ENCODE assay signal across 8 cellular contexts in the genomic region with DNA sequence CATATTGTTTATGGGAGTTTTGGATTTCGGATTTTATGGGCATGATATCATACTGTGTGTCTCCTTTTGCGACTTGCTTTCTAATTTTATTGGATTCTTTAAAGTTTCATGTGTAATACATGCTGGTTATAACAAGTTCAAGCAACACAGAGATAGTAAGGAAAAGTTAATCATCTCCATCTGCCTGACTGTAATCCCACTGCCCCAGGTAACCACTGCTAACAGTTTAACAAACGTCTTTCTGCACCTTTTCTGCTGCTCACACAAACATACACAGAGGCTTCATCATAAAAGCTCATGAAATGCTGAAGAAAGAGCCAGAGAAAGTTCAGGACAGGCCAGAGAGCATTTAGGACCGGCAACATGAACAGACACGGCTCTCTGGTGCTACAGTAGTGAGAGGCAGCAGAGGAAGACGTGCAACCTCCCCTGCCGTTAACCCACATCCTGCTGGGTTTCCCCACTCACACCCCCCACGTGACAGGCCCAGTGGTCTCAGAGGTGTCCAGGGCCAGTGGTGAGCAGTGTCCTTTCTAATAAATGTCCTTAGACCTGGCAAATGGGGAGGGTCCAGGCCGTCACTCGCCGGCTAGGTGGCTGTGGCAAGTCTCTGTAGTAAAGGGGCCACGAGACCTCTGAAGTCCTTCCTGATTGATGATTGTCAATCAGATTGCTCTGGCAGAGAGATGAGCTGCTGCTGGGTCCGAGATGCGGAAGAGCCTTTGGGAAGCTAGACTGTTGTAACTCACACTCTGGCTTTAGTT. TPM values are rescaled to one million over a fixed set of nuclear protein-coding genes. Genes with fewer than 3 reads are reported as not detected.
A peak's percentile ranks its signal among the peaks of the same experiment; 100 is the strongest.
DNase-seq lines count a peak whose midpoint lies in the region; ATAC-seq and TF ChIP-seq lines count a peak whose summit lies in the region.

No MANE protein-coding gene starts in this region.

- peak overlapping the region; percentile 6 for H3K4me3 ChIP-seq in HL-60 (replicated peaks; ENCODE audit: insufficient read depth, low read length)

- H3K27me3 ChIP-seq in HL-60 (ENCODE audit: insufficient read depth, poor library complexity, severe bottlenecking), result no peaks in the 10 kb centered on the region

- peak; percentile 85 for ATAC-seq in GM21367 (IDR thresholded peaks at IDR 0.05; ENCODE audit: unreplicated experiment)

- peak overlapping the region; percentile 47 for H3K27ac Mint-ChIP-seq in activated CD4-positive, alpha-beta memory T cell treated with anti-CD3 and anti-CD28 coated beads for 36 hours

- peak overlapping the region; percentile 61 for H3K4me3 Mint-ChIP-seq in activated CD4-positive, alpha-beta memory T cell treated with anti-CD3 and anti-CD28 coated beads for 36 hours

- CTCF ChIA-PET in activated CD4-positive, alpha-beta memory T cell treated with anti-CD3 and anti-CD28 coated beads for 36 hours (lab: Charles Lee), result interaction anchor here (0.7 to 4.6 kb wide), 6 partner anchors 18 to 560 kb away, joined by 3 to 18 read pairs (median 3); no protein-coding TSS in a partner anchor

- no peaks in the 10 kb centered on the region for H3K27me3 Mint-ChIP-seq in activated CD4-positive, alpha-beta memory T cell treated with anti-CD3 and anti-CD28 coated beads for 36 hours

- no peaks in the 10 kb centered on the region for H3K36me3 Mint-ChIP-seq in activated CD4-positive, alpha-beta memory T cell treated with anti-CD3 and anti-CD28 coated beads for 36 hours

- POLR2A ChIA-PET in activated CD4-positive, alpha-beta memory T cell treated with anti-CD3 and anti-CD28 coated beads for 36 hours (lab: Charles Lee), result interaction anchor here (1.0 to 1.7 kb wide), 2 partner anchors 43 to 53 kb away, joined by 3 to 6 read pairs; a partner anchor contains a TSS

- H3K27ac ChIP-seq in HL-60 (replicated peaks), result peak overlapping the region; percentile 95

- intact Hi-C loops in activated CD4-positive, alpha-beta memory T cell treated with anti-CD3 and anti-CD28 coated beads for 36 hours (cut with micrococcal nuclease), result loop anchor here (1.0 kb wide), 1 partner anchor 41 kb away; no protein-coding TSS in a partner anchor

- H3K4me1 Mint-ChIP-seq in activated CD4-positive, alpha-beta memory T cell treated with anti-CD3 and anti-CD28 coated beads for 36 hours (ENCODE audit: low read depth), result peaks cover 27% of the 10 kb centered on the region

- no peak for TF ChIP-seq CTCF in HL-60 (IDR thresholded peaks at IDR 0.05; ENCODE audit: insufficient read depth, low read length)

- H3K9me3 Mint-ChIP-seq in activated CD4-positive, alpha-beta memory T cell treated with anti-CD3 and anti-CD28 coated beads for 36 hours, result no peaks in the 10 kb centered on the region

- peak; percentile 73 for DNase-seq in CMK (ENCODE audit: low read depth)
- peak; percentile 72 to 97 for DNase-seq in HL-60 (ENCODE audit: low read depth in 1 of 2, low spot score in 1 of 2)
- peak; percentile 83 for DNase-seq in activated CD4-positive, alpha-beta memory T cell treated with anti-CD3 and anti-CD28 coated beads for 36 hours
- peak; percentile 56 for DNase-seq in iris pigment epithelial cell (ENCODE audit: low read depth)
- DNase-seq in stimulated activated CD8-positive, alpha-beta memory T cell treated with anti-CD3 and anti-CD28 coated beads, Interleukin-7, amount 100 ng/mL, for 48 hours (ENCODE audit: extremely low read depth in 1 of 2, low read depth in 1 of 2), result peak; percentile 43 to 59
- DNase-seq in NCI-H774 (lab: John Stamatoyannopoulos, UW), result no peak
- no peak for DNase-seq in mesenteric fat pad (ENCODE audit: low spot score)

RNA-seq across cellular contexts. Expression of a gene that starts 43.0 kb away (rescaled TPM):
- total RNA-seq in activated CD4-positive, alpha-beta memory T cell treated with anti-CD3 and anti-CD28 coated beads for 36 hours, result 10 to 100 TPM; 15.9 TPM
- 6.8 TPM for total RNA-seq in mesenteric fat pad

Comparison
In these comparisons a context has a peak if more than half of its experiments do, and no peak if none do; other contexts are left out.
1. DNase-seq: peak in CMK (single experiment), HL-60 (2 of 2), activated CD4-positive, alpha-beta memory T cell treated with anti-CD3 and anti-CD28 coated beads for 36 hours (single experiment), iris pigment epithelial cell (single experiment) and stimulated activated CD8-positive, alpha-beta memory T cell treated with anti-CD3 and anti-CD28 coated beads, Interleukin-7, amount 100 ng/mL, for 48 hours (2 of 2); none in NCI-H774 (single experiment) and mesenteric fat pad (single experiment).